ENCODE assay signal across 15 cellular contexts in genomic region chr1:109181085-109181806, GRCh38. TPM values are rescaled to one million over a fixed set of nuclear protein-coding genes. Genes with fewer than 3 reads are reported as not detected.
A peak's percentile ranks its signal among the peaks of the same experiment; 100 is the strongest.
DNase-seq lines count a peak whose midpoint lies in the region; ATAC-seq and TF ChIP-seq lines count a peak whose summit lies in the region.
"Had no signal": no experiment of that assay in that cellular context is flagged by ENCODE, and none has a peak within 500 bp of the region (broad histone marks: within the 10 kb centered on the region; RNA-seq: fewer than 3 reads in every experiment).

No MANE protein-coding gene starts in this region.

- ATAC-seq in mucosa of descending colon, result peak; percentile 85
- ATAC-seq in GM19023 (IDR thresholded peaks at IDR 0.05; ENCODE audit: unreplicated experiment), result no peak
- ATAC-seq: activated naive CD4-positive, alpha-beta T cell treated with anti-CD3 and anti-CD28 coated beads, Interleukin-2, amount 50 U/mL, for 72 hours; Panc1 had no signal

- no peak for TF ChIP-seq POLR2A in erythroblast (IDR thresholded peaks at IDR 0.05; ENCODE audit: low read length)

- H3K4me1 Mint-ChIP-seq in activated CD4-positive, alpha-beta memory T cell treated with anti-CD3 and anti-CD28 coated beads for 36 hours (ENCODE audit: low read depth), result no peaks in the 10 kb centered on the region

- DNase-seq in AG08396 (ENCODE audit: low spot score) (peak; percentile 25), NCI-H446 treated with DMSO at 0.1 percent for 48 hours (lab: John Stamatoyannopoulos, UW) (peak; percentile 51), erythroblast (lab: John Stamatoyannopoulos, UW) (peak; percentile 20 to 40), mucosa of descending colon (peak in 1 of 3 donors; percentile 48), midbrain (lab: John Stamatoyannopoulos, UW) (no peak), GF-D8 (lab: John Stamatoyannopoulos, UW) (no peak)
- DNase-seq in activated CD4-positive, alpha-beta memory T cell treated with anti-CD3 and anti-CD28 coated beads for 36 hours, result no peak
- DNase-seq: dorsolateral prefrontal cortex, KBM-7, sigmoid colon, T-helper 9 cell had no signal

- H3K36me3 ChIP-seq in mucosa of descending colon (ENCODE audit: low read depth), result no peaks in the 10 kb centered on the region
- H3K36me3 ChIP-seq: BLaER1, sigmoid colon had no signal

- CTCF ChIA-PET in activated CD4-positive, alpha-beta memory T cell treated with anti-CD3 and anti-CD28 coated beads for 36 hours (lab: Charles Lee), result interaction anchor here (1.2 to 2.2 kb wide), 2 partner anchors 13 to 20 kb away, joined by 3 to 7 read pairs; no protein-coding TSS in a partner anchor

- no peaks in the 10 kb centered on the region for H3K9me3 Mint-ChIP-seq in activated CD4-positive, alpha-beta memory T cell treated with anti-CD3 and anti-CD28 coated beads for 36 hours
- H3K9me3 Mint-ChIP-seq: activated naive CD4-positive, alpha-beta T cell treated with anti-CD3 and anti-CD28 coated beads, Interleukin-2, amount 50 U/mL, for 72 hours had no signal

- intact Hi-C loops in mucosa of descending colon (cut with DNase I, micrococcal nuclease), result no loop called here
- intact Hi-C loops in activated CD4-positive, alpha-beta memory T cell treated with anti-CD3 and anti-CD28 coated beads for 36 hours (cut with micrococcal nuclease), result loop anchor here (5.0 kb wide), 1 partner anchor 54 kb away; no protein-coding TSS in a partner anchor

- H3K4me1 ChIP-seq in mucosa of descending colon (ENCODE audit: low read depth), result peaks cover 16% of the 10 kb centered on the region
- H3K4me1 ChIP-seq: BLaER1 had no signal

- POLR2A ChIA-PET in activated CD4-positive, alpha-beta memory T cell treated with anti-CD3 and anti-CD28 coated beads for 36 hours (lab: Charles Lee), result no interaction called here

- no peak overlapping the region for H3K4me3 ChIP-seq in mucosa of descending colon
- H3K4me3 ChIP-seq: BLaER1, dorsolateral prefrontal cortex, sigmoid colon had no signal

- H3K4me3 Mint-ChIP-seq in activated CD4-positive, alpha-beta memory T cell treated with anti-CD3 and anti-CD28 coated beads for 36 hours, result no peak overlapping the region

- no peak overlapping the region for H3K27ac Mint-ChIP-seq in activated CD4-positive, alpha-beta memory T cell treated with anti-CD3 and anti-CD28 coated beads for 36 hours
- H3K27ac Mint-ChIP-seq: activated naive CD4-positive, alpha-beta T cell treated with anti-CD3 and anti-CD28 coated beads, Interleukin-2, amount 50 U/mL, for 72 hours had no signal

- H3K9me3 ChIP-seq in mucosa of descending colon, result no peaks in the 10 kb centered on the region
- H3K9me3 ChIP-seq: sigmoid colon had no signal

- H3K27me3 Mint-ChIP-seq in activated CD4-positive, alpha-beta memory T cell treated with anti-CD3 and anti-CD28 coated beads for 36 hours, result no peaks in the 10 kb centered on the region

- H3K36me3 Mint-ChIP-seq in activated CD4-positive, alpha-beta memory T cell treated with anti-CD3 and anti-CD28 coated beads for 36 hours, result no peaks in the 10 kb centered on the region
- H3K36me3 Mint-ChIP-seq: activated naive CD4-positive, alpha-beta T cell treated with anti-CD3 and anti-CD28 coated beads, Interleukin-2, amount 50 U/mL, for 72 hours had no signal

- TF ChIP-seq CTCF in mucosa of descending colon (IDR thresholded peaks at IDR 0.05), result no peak

RNA-seq across cellular contexts. Expression of gene SARS1, which starts 32.5 kb away (rescaled TPM):
- total RNA-seq in mucosa of descending colon, result 100 to 1,000 TPM; 124 to 143 (median 125) TPM
- 100 to 1,000 TPM; 245 to 251 TPM for total RNA-seq in activated CD4-positive, alpha-beta memory T cell treated with anti-CD3 and anti-CD28 coated beads for 36 hours

Comparison
In these comparisons a context has a peak if more than half of its experiments do, and no peak if none do; other contexts are left out.
1. DNase-seq: peak in AG08396 (single experiment), NCI-H446 treated with DMSO at 0.1 percent for 48 hours (single experiment) and erythroblast (2 of 2); none in activated CD4-positive, alpha-beta memory T cell treated with anti-CD3 and anti-CD28 coated beads for 36 hours (single experiment), midbrain (single experiment) and GF-D8 (single experiment).